ENCODE assay signal across 8 cellular contexts in the genomic region with DNA sequence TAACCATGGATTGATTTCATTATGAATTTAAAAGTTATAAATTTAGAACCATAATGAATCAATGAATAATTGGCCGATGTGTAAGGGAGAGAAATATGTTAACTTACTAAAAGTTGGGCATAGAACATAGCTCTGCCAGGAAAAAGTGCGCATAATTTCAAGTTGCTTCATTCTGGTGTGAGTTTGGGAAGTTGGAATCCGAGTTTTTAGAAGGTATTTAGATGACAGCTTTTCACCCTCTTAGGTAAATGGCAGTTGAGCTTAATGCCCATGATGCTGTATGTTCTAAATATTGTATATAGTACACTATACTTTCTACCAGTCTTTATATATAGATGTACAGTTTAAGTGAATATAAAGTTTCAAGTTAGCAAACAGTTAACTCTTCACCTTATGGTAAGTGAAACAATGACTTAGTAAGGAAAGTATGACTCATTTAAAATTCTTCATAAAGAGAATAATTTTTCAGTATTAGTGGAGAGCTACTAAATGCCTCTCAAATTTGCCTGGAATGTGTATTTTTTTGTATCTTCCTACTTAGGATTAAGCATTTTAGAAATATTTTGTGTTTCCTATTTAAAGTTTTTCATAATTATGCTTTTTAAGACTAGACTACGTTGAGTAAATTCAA. TPM values are rescaled to one million over a fixed set of nuclear protein-coding genes. Genes with fewer than 3 reads are reported as not detected.
DNase-seq lines count a peak whose midpoint lies in the region; ATAC-seq and TF ChIP-seq lines count a peak whose summit lies in the region.

No MANE protein-coding gene starts in this region.

- WGBS in hepatocyte (ENCODE audit: low lambda C conversion rate, missing lambda C conversion rate) = 45% methylated on average over 4 of the region's 4 CpGs
- WGBS in stomach, 5 donors = 23 to 37% (median 35%) methylated on average over 4 of the region's 4 CpGs

- no peak for TF ChIP-seq EP300 in stomach (IDR thresholded peaks at IDR 0.05)

- TF ChIP-seq CTCF in VCaP (conservative IDR thresholded peaks at IDR 0.05) = no peak
- TF ChIP-seq CTCF in hepatocyte (IDR thresholded peaks at IDR 0.05; ENCODE audit: poor library complexity) = no peak
- TF ChIP-seq CTCF in stomach (IDR thresholded peaks at IDR 0.05) = no peak
- no peak for TF ChIP-seq CTCF in omental fat pad (IDR thresholded peaks at IDR 0.05)

- H3K27ac Mint-ChIP-seq in activated CD4-positive, alpha-beta T cell treated with anti-CD3 and anti-CD28 coated beads, Interleukin-2, amount 10 ng/mL, durations not matched to agents 24 days and 14 days = peak overlapping the region; percentile 95

- H3K27me3 Mint-ChIP-seq in activated CD4-positive, alpha-beta T cell treated with anti-CD3 and anti-CD28 coated beads, Interleukin-2, amount 10 ng/mL, durations not matched to agents 24 days and 14 days = no peaks in the 10 kb centered on the region

- H3K27me3 ChIP-seq in hepatocyte (no peaks in the 10 kb centered on the region), stomach (no peaks in the 10 kb centered on the region)

- H3K4me3 Mint-ChIP-seq in activated CD4-positive, alpha-beta T cell treated with anti-CD3 and anti-CD28 coated beads, Interleukin-2, amount 10 ng/mL, durations not matched to agents 24 days and 14 days = peak overlapping the region; percentile 96

- H3K27ac ChIP-seq in VCaP (peak overlapping the region; percentile 83; the same call in 1 of the 2 replicates), hepatocyte (peak overlapping the region; percentile 96), stomach (peak overlapping the region in 4 of 5 donors; percentile 96 to 99 (median 98))

- peaks cover 29% of the 10 kb centered on the region for H3K4me1 Mint-ChIP-seq in activated CD4-positive, alpha-beta T cell treated with anti-CD3 and anti-CD28 coated beads, Interleukin-2, amount 10 ng/mL, durations not matched to agents 24 days and 14 days

- no peaks in the 10 kb centered on the region for H3K9me3 ChIP-seq in hepatocyte (ENCODE audit: low read depth)
- H3K9me3 ChIP-seq in stomach = no peaks in the 10 kb centered on the region

- intact Hi-C loops in activated CD4-positive, alpha-beta T cell treated with anti-CD3 and anti-CD28 coated beads, Interleukin-2, amount 10 ng/mL, durations not matched to agents 24 days and 14 days (cut with micrococcal nuclease) = loop anchor here (1.0 to 10.0 kb wide), 8 partner anchors 9 to 1489 kb away; partner anchors contain the start of gene GLCCI1
- intact Hi-C loops in stomach (cut with DNase I; ENCODE audit: low total_unique reads) = no loop called here

- H3K9me2 ChIP-seq in hepatocyte (replicated peaks; ENCODE audit: insufficient read depth) = no peaks in the 10 kb centered on the region

- no peak for ATAC-seq in omental fat pad (ENCODE audit: low FRiP score)

- no peak for TF ChIP-seq POLR2A in stomach (IDR thresholded peaks at IDR 0.05)

- no peak for DNase-seq in activated CD4-positive, alpha-beta T cell treated with anti-CD3 and anti-CD28 coated beads, Interleukin-2, amount 10 ng/mL, durations not matched to agents 24 days and 14 days
- no peak for DNase-seq in activated CD4-positive, alpha-beta T cell treated with anti-CD3 and anti-CD28 coated beads for 4 hours
- DNase-seq in hepatocyte (ENCODE audit: low spot score) (no peak), stomach (no peak), omental fat pad (ENCODE audit: low spot score) (no peak), DMS79 (lab: John Stamatoyannopoulos, UW) (no peak)
- DNase-seq in stimulated activated CD4-positive, alpha-beta T cell treated with anti-CD3 and anti-CD28 coated beads, Interleukin-2, amount 100 ng/mL, for 24 hours = no peak

- peaks cover 56% of the 10 kb centered on the region for H3K79me2 ChIP-seq in hepatocyte

- peaks cover 12% of the 10 kb centered on the region for H3K36me3 Mint-ChIP-seq in activated CD4-positive, alpha-beta T cell treated with anti-CD3 and anti-CD28 coated beads, Interleukin-2, amount 10 ng/mL, durations not matched to agents 24 days and 14 days (ENCODE audit: low read depth)

- H3K36me3 ChIP-seq in hepatocyte (replicated peaks; ENCODE audit: insufficient read depth, low read depth) (no peaks in the 10 kb centered on the region), stomach (no peaks in the 10 kb centered on the region)

- peaks cover 9% of the 10 kb centered on the region for H4K20me1 ChIP-seq in hepatocyte (ENCODE audit: insufficient read depth, poor library complexity, severe bottlenecking)

- no peak overlapping the region for H2AFZ ChIP-seq in hepatocyte

- H3K4me1 ChIP-seq in hepatocyte (ENCODE audit: insufficient read depth) (no peaks in the 10 kb centered on the region), stomach (peaks cover 2 to 62% (median 35%) of the 10 kb centered on the region in 4 donors)

- H3K4me2 ChIP-seq in hepatocyte = peak overlapping the region; percentile 72

- no peaks in the 10 kb centered on the region for H3K9me3 Mint-ChIP-seq in activated CD4-positive, alpha-beta T cell treated with anti-CD3 and anti-CD28 coated beads, Interleukin-2, amount 10 ng/mL, durations not matched to agents 24 days and 14 days

- H3K4me3 ChIP-seq in hepatocyte = peak overlapping the region; percentile 90
- peak overlapping the region; percentile 60 to 91 (median 84) for H3K4me3 ChIP-seq in stomach

RNA-seq across cellular contexts. Expression of gene C1GALT1, which starts 1.6 kb away (rescaled TPM):
- 37.2 and 39.3 TPM in 2 replicates for total RNA-seq in activated CD4-positive, alpha-beta T cell treated with anti-CD3 and anti-CD28 coated beads, Interleukin-2, amount 10 ng/mL, durations not matched to agents 24 days and 14 days
- total RNA-seq in hepatocyte (65.4 and 71.8 TPM in 2 replicates), stomach (10 to 100 TPM in 4 of 5 donors, 1 to 10 TPM in 1; 2.6 to 50.9 (median 25.1) TPM), omental fat pad (10 to 100 TPM; 17.6 to 38.3 (median 30.8) TPM)
- polyA plus RNA-seq in hepatocyte (37.1 and 38.7 TPM in 2 replicates), stomach (1 to 10 TPM; 2.7 to 9.3 (median 4.0) TPM)
